In genomic region chr3:52983336-52983807, GRCh38 we compare ENCODE assay signal across 8 cellular contexts.
DNase-seq lines count a peak whose midpoint lies in the region; ATAC-seq and TF ChIP-seq lines count a peak whose summit lies in the region.

No MANE protein-coding gene starts in this region.

- no peaks in the 10 kb centered on the region for H3K27me3 Mint-ChIP-seq in glutamatergic neuron (ENCODE audit: unreplicated experiment)
- H3K27me3 Mint-ChIP-seq in MCF 10A (ENCODE audit: insufficient read depth, unreplicated experiment) = no peaks in the 10 kb centered on the region

- peaks cover 2% of the 10 kb centered on the region for H3K9me3 Mint-ChIP-seq in glutamatergic neuron (ENCODE audit: unreplicated experiment)
- H3K9me3 Mint-ChIP-seq in MCF 10A (ENCODE audit: unreplicated experiment) = no peaks in the 10 kb centered on the region

- TF ChIP-seq CTCF in glutamatergic neuron (IDR thresholded peaks at IDR 0.05; ENCODE audit: partially characterized antibody, unreplicated experiment) (no peak), MCF 10A (IDR thresholded peaks at IDR 0.05; ENCODE audit: unreplicated experiment) (no peak)

- DNase-seq in SIG-M5 treated with dmso at 0.1 percent for 504 hours (lab: John Stamatoyannopoulos, UW; ENCODE audit: unreplicated experiment) (peak; percentile 92), glutamatergic neuron (no peak), HuH-7 (ENCODE audit: low spot score) (no peak), MCF 10A (ENCODE audit: unreplicated experiment) (no peak)
- peak; percentile 48 for DNase-seq in activated naive CD4-positive, alpha-beta T cell treated with anti-CD3 and anti-CD28 coated beads, Interleukin-2, amount 50 U/mL, for 16 hours
- peak; percentile 30 to 56 (median 50) for DNase-seq in stimulated activated CD4-positive, alpha-beta T cell treated with anti-CD3 and anti-CD28 coated beads, TNF-alpha, amount 100 ng/mL, for 48 hours (ENCODE audit: low read depth in 3 of 3)

- H3K27ac Mint-ChIP-seq in glutamatergic neuron (ENCODE audit: unreplicated experiment) (no peak overlapping the region), MCF 10A (ENCODE audit: low read depth, unreplicated experiment) (no peak overlapping the region)

- no peak overlapping the region for H3K4me3 Mint-ChIP-seq in glutamatergic neuron (ENCODE audit: unreplicated experiment)
- H3K4me3 Mint-ChIP-seq in MCF 10A (ENCODE audit: unreplicated experiment) = no peak overlapping the region

- POLR2A ChIA-PET in MCF 10A (lab: Yijun Ruan, JAX) = interaction anchor here (0.8 to 3.9 kb wide), 3 partner anchors 31 to 213 kb away, joined by 3 to 23 read pairs (median 5); partner anchors contain the start of gene SFMBT1

- BruUV-seq in MCF 10A (replicated peaks; lab: Mats Ljungman, UMichigan) = no TSS peak

- ATAC-seq in GM18508 (IDR thresholded peaks at IDR 0.05; ENCODE audit: insufficient read depth, unreplicated experiment) (peak; percentile 71), HG02870 (IDR thresholded peaks at IDR 0.05; ENCODE audit: unreplicated experiment) (peak; percentile 90)

- CTCF ChIA-PET in MCF 10A (lab: Yijun Ruan, JAX) = interaction anchor here (0.6 to 1.5 kb wide), 2 partner anchors 13 to 554 kb away, joined by 3 to 4 read pairs; no protein-coding TSS in a partner anchor

- H3K36me3 Mint-ChIP-seq in glutamatergic neuron (ENCODE audit: unreplicated experiment) = no peaks in the 10 kb centered on the region
- H3K36me3 Mint-ChIP-seq in MCF 10A (ENCODE audit: insufficient read depth, unreplicated experiment) = no peaks in the 10 kb centered on the region

- intact Hi-C loops in MCF 10A (cut with micrococcal nuclease) = no loop called here

- H3K4me1 Mint-ChIP-seq in glutamatergic neuron (ENCODE audit: low read depth, unreplicated experiment) = no peaks in the 10 kb centered on the region
- peaks cover 19% of the 10 kb centered on the region for H3K4me1 Mint-ChIP-seq in MCF 10A (ENCODE audit: insufficient read depth, unreplicated experiment)

Comparison
In these comparisons a context has a peak if more than half of its experiments do, and no peak if none do; other contexts are left out.
1. DNase-seq: peak in SIG-M5 treated with dmso at 0.1 percent for 504 hours (single experiment), activated naive CD4-positive, alpha-beta T cell treated with anti-CD3 and anti-CD28 coated beads, Interleukin-2, amount 50 U/mL, for 16 hours (single experiment) and stimulated activated CD4-positive, alpha-beta T cell treated with anti-CD3 and anti-CD28 coated beads, TNF-alpha, amount 100 ng/mL, for 48 hours (3 of 3); none in glutamatergic neuron (single experiment), HuH-7 (single experiment) and MCF 10A (single experiment).